ENCODE assay signal across 31 cellular contexts in genomic region chr3:109642042-109642441, GRCh38.
"Had no signal": no experiment of that assay in that cellular context is flagged by ENCODE, and none has a peak within 500 bp of the region (broad histone marks: within the 10 kb centered on the region; RNA-seq: fewer than 3 reads in every experiment).

No MANE protein-coding gene starts in this region.

- H3K4me1 Mint-ChIP-seq: activated B cell treated with CpG ODN at 0.5 μM for 24 hours; activated CD4-positive, alpha-beta T cell treated with anti-CD3 and anti-CD28 coated beads, Interleukin-2, amount 10 ng/mL, durations not matched to agents 24 days and 14 days; activated CD8-positive, alpha-beta memory T cell treated with anti-CD3 and anti-CD28 coated beads, Interleukin-2, amount 10 ng/mL, durations not matched to agents 7 days and 5 days; activated naive CD4-positive, alpha-beta T cell treated with anti-CD3 and anti-CD28 coated beads, Interleukin-2, amount 50 U/mL, for 24 hours; brain; T-helper 17 cell had no signal

- ATAC-seq: activated CD8-positive, alpha-beta memory T cell treated with anti-CD3 and anti-CD28 coated beads, Interleukin-2, amount 10 ng/mL, durations not matched to agents 7 days and 5 days; T-helper 17 cell had no signal

- H3K9ac ChIP-seq: KMS-11 had no signal

- H3K4me3 ChIP-seq: ascending aorta, MG63, SJCRH30 had no signal

- H3K9me3 Mint-ChIP-seq: activated B cell treated with CpG ODN at 0.5 μM for 24 hours; activated CD4-positive, alpha-beta T cell treated with anti-CD3 and anti-CD28 coated beads, Interleukin-2, amount 10 ng/mL, durations not matched to agents 24 days and 14 days; activated naive CD4-positive, alpha-beta T cell treated with anti-CD3 and anti-CD28 coated beads, Interleukin-2, amount 50 U/mL, for 24 hours; activated T-cell treated with anti-CD3 and anti-CD28 coated beads, Interleukin-2, amount 50 U/mL, for 24 hours; activated T-helper 1 cell treated with anti-CD3 and anti-CD28 coated beads, Interleukin-12 subunit alpha, Interleukin-12 subunit beta, Interleukin-2, Interleukin-4 antibody, amounts not matched to agents 30 ng/mL and 10 ng/mL and 1 ng/mL, durations not matched to agents 14 hours and 24 hours and 36 hours had no signal

- H3K36me3 Mint-ChIP-seq: activated CD8-positive, alpha-beta memory T cell treated with anti-CD3 and anti-CD28 coated beads, Interleukin-2, amount 10 ng/mL, durations not matched to agents 7 days and 5 days; activated naive CD4-positive, alpha-beta T cell treated with anti-CD3 and anti-CD28 coated beads, Interleukin-2, amount 50 U/mL, for 24 hours; brain had no signal

- H3K4me3 Mint-ChIP-seq: activated B cell treated with CpG ODN at 0.5 μM for 24 hours; activated CD4-positive, alpha-beta T cell treated with anti-CD3 and anti-CD28 coated beads, Interleukin-2, amount 10 ng/mL, durations not matched to agents 24 days and 14 days; activated CD8-positive, alpha-beta memory T cell treated with anti-CD3 and anti-CD28 coated beads, Interleukin-2, amount 10 ng/mL, durations not matched to agents 7 days and 5 days; activated naive CD4-positive, alpha-beta T cell treated with anti-CD3 and anti-CD28 coated beads, Interleukin-2, amount 50 U/mL, for 24 hours; activated T-cell treated with anti-CD3 and anti-CD28 coated beads, Interleukin-2, amount 50 U/mL, for 24 hours; activated T-helper 1 cell treated with anti-CD3 and anti-CD28 coated beads, Interleukin-12 subunit alpha, Interleukin-12 subunit beta, Interleukin-2, Interleukin-4 antibody, amounts not matched to agents 30 ng/mL and 10 ng/mL and 1 ng/mL, durations not matched to agents 14 hours and 24 hours and 36 hours; brain; T-helper 17 cell had no signal

- H3K9me3 ChIP-seq: ascending aorta, MG63, SJCRH30 had no signal

- DNase-seq: activated B cell treated with CpG ODN at 0.5 μM for 24 hours; activated CD4-positive, alpha-beta T cell treated with anti-CD3 and anti-CD28 coated beads for 1 hour; activated CD4-positive, alpha-beta T cell treated with anti-CD3 and anti-CD28 coated beads, Interleukin-2, amount 10 ng/mL, durations not matched to agents 24 days and 14 days; activated CD4-positive, alpha-beta T cell treated with anti-CD3 and anti-CD28 coated beads, Interleukin-2, amount 50 U/mL, for 48 hours; activated CD8-positive, alpha-beta memory T cell treated with anti-CD3 and anti-CD28 coated beads, Interleukin-2, amount 10 ng/mL, durations not matched to agents 7 days and 5 days; activated effector memory CD4-positive, alpha-beta T cell treated with Interleukin-2 at 50 U/mL for 16 hours; activated naive CD4-positive, alpha-beta T cell; activated T-cell treated with anti-CD3 and anti-CD28 coated beads, Interleukin-2, amount 50 U/mL, for 24 hours; amniotic stem cell; cerebellar nuclear complex; MG63; NCI-H1105; NCI-H1436; NCI-H1694 treated with DMSO at 0.1 percent for 48 hours; NCI-H2029 treated with DMSO at 0.1 percent for 48 hours; NCI-H345; NCI-H510A; NCI-H526 treated with DMSO at 0.1 percent for 48 hours; NCI-H82; Right ventricle myocardium superior; SJCRH30; T-helper 17 cell; T1000 had no signal

- H3K36me3 ChIP-seq: ascending aorta, MG63, SJCRH30 had no signal

- H3K27me3 Mint-ChIP-seq: activated B cell treated with CpG ODN at 0.5 μM for 24 hours; activated CD4-positive, alpha-beta T cell treated with anti-CD3 and anti-CD28 coated beads, Interleukin-2, amount 10 ng/mL, durations not matched to agents 24 days and 14 days; T-helper 17 cell had no signal

- FAIRE-seq: colon, TTC549 had no signal

- H3K27me3 ChIP-seq: ascending aorta, MG63, SJCRH30 had no signal

- H3K4me1 ChIP-seq: ascending aorta, SJCRH30 had no signal

- H3K27ac ChIP-seq: ascending aorta, KMS-11, RWPE1, SJCRH30 had no signal

- H3K27ac Mint-ChIP-seq: activated B cell treated with CpG ODN at 0.5 μM for 24 hours; activated CD4-positive, alpha-beta T cell treated with anti-CD3 and anti-CD28 coated beads, Interleukin-2, amount 10 ng/mL, durations not matched to agents 24 days and 14 days; activated CD8-positive, alpha-beta memory T cell treated with anti-CD3 and anti-CD28 coated beads, Interleukin-2, amount 10 ng/mL, durations not matched to agents 7 days and 5 days; activated naive CD4-positive, alpha-beta T cell treated with anti-CD3 and anti-CD28 coated beads, Interleukin-2, amount 50 U/mL, for 24 hours; activated T-cell treated with anti-CD3 and anti-CD28 coated beads, Interleukin-2, amount 50 U/mL, for 24 hours; activated T-helper 1 cell treated with anti-CD3 and anti-CD28 coated beads, Interleukin-12 subunit alpha, Interleukin-12 subunit beta, Interleukin-2, Interleukin-4 antibody, amounts not matched to agents 30 ng/mL and 10 ng/mL and 1 ng/mL, durations not matched to agents 14 hours and 24 hours and 36 hours; brain; T-helper 17 cell had no signal

- H3K4me2 ChIP-seq: KMS-11 had no signal
